Comparison of ENCODE assay signal across 8 cellular contexts in genomic region chr10:128210215-128211063, GRCh38.
DNase-seq lines count a peak whose midpoint lies in the region; ATAC-seq and TF ChIP-seq lines count a peak whose summit lies in the region.

No MANE protein-coding gene starts in this region.

- TF ChIP-seq CTCF in OCI-LY7 (conservative IDR thresholded peaks at IDR 0.05; ENCODE audit: low read length) (0 out of 2 replicates have a peak, but pooled peaks have one; percentile 26), osteocyte (IDR thresholded peaks at IDR 0.05) (peak; percentile 82), thyroid gland (IDR thresholded peaks at IDR 0.05) (peak; percentile 20 to 94 (median 62))

- no peaks in the 10 kb centered on the region for H3K36me3 Mint-ChIP-seq in osteocyte (ENCODE audit: unreplicated experiment)

- H3K4me3 ChIP-seq in OCI-LY7 (ENCODE audit: low read depth, low read length, poor library complexity, severe bottlenecking) (no peak overlapping the region), thyroid gland (replicated peaks in 1 of 3) (peak overlapping the region; percentile 42 to 89 (median 67))

- H3K9me2 ChIP-seq in OCI-LY7 (ENCODE audit: insufficient read depth, low read length) = no peaks in the 10 kb centered on the region

- DNase-seq in COLO668 (lab: John Stamatoyannopoulos, UW; ENCODE audit: unreplicated experiment) = peak; percentile 2
- no peak for DNase-seq in OCI-LY7 (ENCODE audit: low spot score)
- peak; percentile 62 for DNase-seq in activated gamma-delta T cell (lab: John Stamatoyannopoulos, UW)
- peak; percentile 80 for DNase-seq in germinal center (ENCODE audit: low spot score)
- no peak for DNase-seq in osteocyte (ENCODE audit: extremely low spot score, unreplicated experiment)
- peak; percentile 66 to 72 for DNase-seq in thyroid gland

- H3K9me3 Mint-ChIP-seq in osteocyte (ENCODE audit: unreplicated experiment) = no peaks in the 10 kb centered on the region

- H3K27ac Mint-ChIP-seq in osteocyte (ENCODE audit: unreplicated experiment) = no peak overlapping the region

- peak in 1 of 2 donors; percentile 39 for TF ChIP-seq POLR2A in thyroid gland (IDR thresholded peaks at IDR 0.05)

- no peaks in the 10 kb centered on the region for H3K27me3 ChIP-seq in thyroid gland

- H3K4me3 Mint-ChIP-seq in osteocyte (ENCODE audit: unreplicated experiment) = peak overlapping the region; percentile 52

- H4K20me1 ChIP-seq in OCI-LY7 (ENCODE audit: insufficient read depth, low read length) = no peaks in the 10 kb centered on the region

- no peaks in the 10 kb centered on the region for H3K9me3 ChIP-seq in OCI-LY7 (ENCODE audit: low read length)
- H3K9me3 ChIP-seq in thyroid gland = no peaks in the 10 kb centered on the region

- peak; percentile 53 for ATAC-seq in GM21723 (IDR thresholded peaks at IDR 0.05; ENCODE audit: unreplicated experiment)
- no peak for ATAC-seq in GM18870 (IDR thresholded peaks at IDR 0.05; ENCODE audit: unreplicated experiment)

- no peaks in the 10 kb centered on the region for H3K27me3 Mint-ChIP-seq in osteocyte (ENCODE audit: unreplicated experiment)

- no TSS peak for BruUV-seq in OCI-LY7 (replicated peaks; lab: Mats Ljungman, UMichigan)

- 0 to 6% methylated on average over 1 to 5 of the region's 91 CpGs for WGBS in thyroid gland, 2 donors

- POLR2A ChIA-PET in OCI-LY7 (lab: Charles Lee) = no interaction called here

- H3K4me1 Mint-ChIP-seq in osteocyte (ENCODE audit: unreplicated experiment) = peaks cover 4% of the 10 kb centered on the region

- no peak overlapping the region for H2AFZ ChIP-seq in OCI-LY7 (ENCODE audit: low read length)

- H3K27ac ChIP-seq in OCI-LY7 (ENCODE audit: low read depth, low read length, poor library complexity, severe bottlenecking) (no peak overlapping the region), thyroid gland (peak overlapping the region; percentile 58 to 72 (median 70))

- intact Hi-C loops in OCI-LY7 (cut with micrococcal nuclease; ENCODE audit: unreplicated experiment) = no loop called here
- intact Hi-C loops in thyroid gland (cut with DNase I) = no loop called here

- H3K4me2 ChIP-seq in OCI-LY7 (ENCODE audit: low read length) = no peak overlapping the region

- H3K79me2 ChIP-seq in OCI-LY7 (ENCODE audit: insufficient read depth, low read depth, low read length) = no peaks in the 10 kb centered on the region

- CTCF ChIA-PET in OCI-LY7 (lab: Charles Lee; ENCODE audit: unreplicated experiment) = no interaction called here

- H3K4me1 ChIP-seq in OCI-LY7 (ENCODE audit: insufficient read depth, low read length, poor library complexity, severe bottlenecking) (no peaks in the 10 kb centered on the region), thyroid gland (peaks cover 3 to 6% of the 10 kb centered on the region in 2 donors)

- H3K36me3 ChIP-seq in OCI-LY7 (ENCODE audit: insufficient read depth, low read length) (no peaks in the 10 kb centered on the region), thyroid gland (no peaks in the 10 kb centered on the region)

Comparison
In these comparisons a context has a peak if more than half of its experiments do, and no peak if none do; other contexts are left out.
1. DNase-seq: peak in COLO668 (single experiment), activated gamma-delta T cell (single experiment), germinal center (single experiment) and thyroid gland (2 of 2); none in OCI-LY7 (single experiment) and osteocyte (single experiment).
2. CTCF ChIP-seq: peak in every context shown above with its lines; median percentile 82 in osteocyte; 62 in thyroid gland; 26 in OCI-LY7.